In the genomic region with DNA sequence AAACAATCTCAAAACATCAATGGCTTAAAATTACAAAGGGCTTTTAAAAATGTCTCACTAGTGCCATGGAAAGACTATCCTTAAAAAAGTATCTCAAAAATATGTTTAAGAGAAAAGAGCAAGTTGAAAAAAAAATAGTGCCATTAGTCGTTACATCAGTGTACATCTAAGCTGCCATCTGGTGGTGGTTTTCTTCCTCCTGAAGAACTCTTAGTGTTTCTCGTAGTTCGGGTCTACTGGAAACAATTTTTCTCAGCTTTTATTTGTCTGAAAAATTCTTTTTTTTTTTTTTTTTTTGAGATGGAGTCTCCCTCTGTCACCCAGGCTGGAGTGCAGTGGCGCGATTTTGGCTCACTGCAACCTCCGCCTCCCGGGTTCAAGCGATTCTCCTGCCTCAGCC, we compare ENCODE assay signal across 8 cellular contexts. TPM values are rescaled to one million over a fixed set of nuclear protein-coding genes. Genes with fewer than 3 reads are reported as not detected.
DNase-seq lines count a peak whose midpoint lies in the region; ATAC-seq, FAIRE-seq and TF ChIP-seq lines count a peak whose summit lies in the region.
"Not testable (repeated sequence)": the region's sequence is repeated elsewhere in the genome, so short reads cannot be mapped to it uniquely, and the experiment has no call there.

No MANE protein-coding gene starts in this region.

- not testable (repeated sequence) for H3K36me3 ChIP-seq in brain microvascular endothelial cell (replicated peaks)

- not testable (repeated sequence) for TF ChIP-seq EP300 in A549 (IDR thresholded peaks at IDR 0.05)

- not testable (repeated sequence) for H3K4me3 Mint-ChIP-seq in osteocyte (ENCODE audit: unreplicated experiment)

- H3K36me3 Mint-ChIP-seq in osteocyte (ENCODE audit: unreplicated experiment), result peaks cover 20% of the 10 kb centered on the region

- TF ChIP-seq POLR2A in A549 (IDR thresholded peaks at IDR 0.05; ENCODE audit: low read length), result not testable (repeated sequence)

- not testable (repeated sequence) for H3K4me1 Mint-ChIP-seq in osteocyte (ENCODE audit: unreplicated experiment)

- TF ChIP-seq CTCF in A549 (IDR thresholded peaks at IDR 0.05), result not testable (repeated sequence)
- peak; percentile 45 for TF ChIP-seq CTCF in brain microvascular endothelial cell (IDR thresholded peaks at IDR 0.05; ENCODE audit: low read depth, low read length, missing control alignments)
- TF ChIP-seq CTCF in fibroblast of villous mesenchyme (IDR thresholded peaks at IDR 0.05; ENCODE audit: insufficient read depth, low read depth, low read length), result peak; percentile 40
- TF ChIP-seq CTCF in osteocyte (IDR thresholded peaks at IDR 0.05), result peak; percentile 41

- DNase-seq in A549 (ENCODE audit: low read depth in 1 of 2, low spot score in 1 of 2) (peak; percentile 28 to 35), ELR (ENCODE audit: low read depth) (peak; percentile 52), NCI-H2171 treated with DMSO at 0.1 percent for 48 hours (lab: John Stamatoyannopoulos, UW) (peak; percentile 54), SKM-1 (lab: John Stamatoyannopoulos, UW; ENCODE audit: unreplicated experiment) (peak; percentile 3), fibroblast of villous mesenchyme (ENCODE audit: low read depth) (peak; percentile 30)
- peak; percentile 46 for DNase-seq in Jurkat, Clone E6-1 (ENCODE audit: low read depth, low spot score)
- DNase-seq in brain microvascular endothelial cell; osteocyte (ENCODE audit: extremely low spot score, unreplicated experiment): not testable (repeated sequence)

- WGBS in A549 (ENCODE audit: missing lambda C conversion rate), result 97% methylated on average over 8 of the region's 8 CpGs

- POLR2A ChIA-PET in A549 (lab: Yijun Ruan, JAX), result not testable (repeated sequence)

- H3K27ac Mint-ChIP-seq in osteocyte (ENCODE audit: unreplicated experiment), result not testable (repeated sequence)

- in situ Hi-C loops in brain microvascular endothelial cell (cut with HindIII; ENCODE audit: low pct_ligation_motif_present, low sequenced_read_pairs), result not testable (repeated sequence)

- not testable (repeated sequence) for H3K4me1 ChIP-seq in A549

- H3K4me3 ChIP-seq in A549; Jurkat, Clone E6-1 (ENCODE audit: low read length); brain microvascular endothelial cell (ENCODE audit: low read depth, low read length); fibroblast of villous mesenchyme (ENCODE audit: low read depth, low read length): not testable (repeated sequence)

- peaks cover 15% of the 10 kb centered on the region for H3K9me3 ChIP-seq in A549

- 0 out of 6 replicates have a peak, but pooled peaks of 1 of the 2 experiments have one; percentile 41 for ATAC-seq in A549

- not testable (repeated sequence) for FAIRE-seq in A549 (lab: Jason Lieb, UNC)

- CTCF ChIA-PET in A549 (lab: Yijun Ruan, JAX), result interaction anchor here (0.6 to 0.9 kb wide), 3 partner anchors 9 to 506 kb away, joined by 3 to 4 read pairs (median 3); no protein-coding TSS in a partner anchor

- H3K27me3 ChIP-seq in brain microvascular endothelial cell (replicated peaks), result not testable (repeated sequence)

- not testable (repeated sequence) for H3K4me2 ChIP-seq in A549

- H3K9me3 Mint-ChIP-seq in osteocyte (ENCODE audit: unreplicated experiment), result not testable (repeated sequence)

- not testable (repeated sequence) for H3K27ac ChIP-seq in A549, brain microvascular endothelial cell

- not testable (repeated sequence) for H3K27me3 Mint-ChIP-seq in osteocyte (ENCODE audit: unreplicated experiment)

- TF ChIP-seq RAD21 in A549 (conservative IDR thresholded peaks at IDR 0.05 in 1 of 2, IDR thresholded peaks at IDR 0.05 in 1 of 2), result not testable (repeated sequence)

RNA-seq across cellular contexts. Expression of gene GARIN1A, which starts 5.9 kb away (rescaled TPM):
- polyA plus RNA-seq in A549 (2011; rRNA removed), result 0.37 and 0.46 TPM in 2 replicates
- polyA plus RNA-seq in A549 (2012; cell fraction: cytosol; rRNA removed), result 0.13 and 0.19 TPM in 2 replicates
- 1.5 and 2.7 TPM in 2 replicates for polyA plus RNA-seq in A549 (2012; cell fraction: nucleus; rRNA removed)
- polyA plus RNA-seq in A549 (2017; fragmentation: RNase III; extraction: RNeasy Plus Mini Kit Qiagen cat#74134 plus additional on column Dnase treatment), result 0.30 to 0.49 TPM (median 0.43 TPM) in 3 replicates
- 0.19 and 0.33 TPM in 2 replicates for polyA minus RNA-seq in A549 (2011; rRNA and poly(A)+ RNA removed)
- polyA plus RNA-seq in Jurkat, Clone E6-1 (2012; ENCODE audit: insufficient read depth, insufficient read length), result not detected
- total RNA-seq in fibroblast of villous mesenchyme, result 0.64 and 2.6 TPM in 2 replicates
- total RNA-seq in osteocyte, result 3.9 TPM in 2 replicates
